2 cellular contexts compared by ENCODE assay signal in the genomic region with DNA sequence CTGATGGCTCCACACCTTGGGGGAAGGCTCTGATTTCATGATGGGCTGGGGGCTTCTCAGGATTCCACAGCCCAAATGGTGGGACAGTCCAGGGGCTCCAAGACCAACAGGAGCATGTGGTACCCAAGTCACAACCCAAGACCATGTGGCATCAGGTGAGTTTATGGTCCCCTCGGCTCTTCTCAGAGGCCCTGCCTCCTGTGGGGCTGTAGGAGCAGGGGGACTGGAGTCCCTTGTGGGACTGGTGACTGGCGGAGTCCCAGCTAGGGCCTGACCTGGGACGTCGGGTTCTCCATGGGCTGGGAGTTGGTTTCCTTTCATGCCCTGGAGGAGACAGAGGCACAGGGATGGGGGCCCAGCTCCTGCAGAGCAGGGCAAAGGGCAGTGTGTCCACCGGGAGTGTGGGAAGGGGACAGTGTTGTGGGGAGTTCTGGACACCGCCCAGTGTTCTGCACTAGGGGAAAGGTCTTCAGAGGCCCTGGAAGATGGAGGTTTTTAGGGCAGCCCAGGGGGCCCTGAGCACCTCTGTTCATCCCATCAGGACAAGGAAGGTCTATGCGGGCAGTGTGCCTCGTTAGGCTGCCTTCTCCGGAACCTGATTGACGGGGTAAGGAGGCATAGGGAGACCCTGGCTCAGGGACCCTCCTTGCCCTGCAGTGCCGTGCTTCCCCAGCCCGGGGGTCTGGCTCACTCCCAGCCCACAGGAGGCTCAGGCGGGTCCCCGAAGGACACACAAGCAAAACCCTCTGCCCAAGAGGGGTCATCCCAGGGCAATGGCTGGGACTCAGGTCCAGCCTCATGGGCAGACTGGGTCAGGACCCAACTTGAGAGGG. TPM values are rescaled to one million over a fixed set of nuclear protein-coding genes. Genes with fewer than 3 reads are reported as not detected.
"Had no signal": no experiment of that assay in that cellular context is flagged by ENCODE, and none has a peak within 500 bp of the region (broad histone marks: within the 10 kb centered on the region; RNA-seq: fewer than 3 reads in every experiment).

No MANE protein-coding gene starts in this region.

RNA-seq across cellular contexts. Expression of gene USP6, which starts 21.0 kb away (rescaled TPM):
- total RNA-seq: pulmonary artery endothelial cell, smooth muscle cell had no signal
